In genomic region chr17:78001182-78001581, GRCh38 we compare ENCODE assay signal across 17 cellular contexts. TPM values are rescaled to one million over a fixed set of nuclear protein-coding genes. Genes with fewer than 3 reads are reported as not detected.
DNase-seq lines count a peak whose midpoint lies in the region; ATAC-seq and TF ChIP-seq lines count a peak whose summit lies in the region.
"Had no signal": no experiment of that assay in that cellular context is flagged by ENCODE, and none has a peak within 500 bp of the region (broad histone marks: within the 10 kb centered on the region; RNA-seq: fewer than 3 reads in every experiment).

No MANE protein-coding gene starts in this region.

- TF ChIP-seq CTCF in mucosa of descending colon (IDR thresholded peaks at IDR 0.05): no peak

- intact Hi-C loops in left ventricle myocardium superior (cut with micrococcal nuclease): no loop called here
- intact Hi-C loops in Right ventricle myocardium superior (cut with DNase I): no loop called here
- intact Hi-C loops in mucosa of descending colon (cut with DNase I, micrococcal nuclease): no loop called here

- no peaks in the 10 kb centered on the region for H3K4me1 ChIP-seq in mucosa of descending colon (ENCODE audit: low read depth)
- H3K4me1 ChIP-seq: Caco-2, uterus had no signal

- H3K4me1 Mint-ChIP-seq in effector memory CD8-positive, alpha-beta T cell (ENCODE audit: low read depth in 2 of 2): peaks cover 31 to 64% of the 10 kb centered on the region in 2 donors

- H3K36me3 ChIP-seq in mucosa of descending colon (ENCODE audit: low read depth): no peaks in the 10 kb centered on the region
- H3K36me3 ChIP-seq: uterus had no signal

- peak overlapping the region; percentile 33 to 47 for H3K27ac Mint-ChIP-seq in effector memory CD8-positive, alpha-beta T cell
- H3K27ac Mint-ChIP-seq: activated B cell treated with CpG ODN at 0.5 μM for 24 hours; activated T-helper 17 cell treated with anti-CD3 and anti-CD28 coated beads, Interleukin-2, amount 50 U/mL, for 72 hours; T-helper 1 cell treated with Interleukin-12 subunit alpha and Interleukin-12 subunit beta and Interleukin-4 antibody, amounts not matched to agents 30 μg/mL and 1 μg/mL, for 36 hours had no signal

- no peaks in the 10 kb centered on the region for H3K27me3 Mint-ChIP-seq in effector memory CD8-positive, alpha-beta T cell
- H3K27me3 Mint-ChIP-seq: activated B cell treated with CpG ODN at 0.5 μM for 24 hours; activated T-helper 17 cell treated with anti-CD3 and anti-CD28 coated beads, Interleukin-2, amount 50 U/mL, for 72 hours had no signal

- H3K4me3 ChIP-seq in mucosa of descending colon: no peak overlapping the region
- H3K4me3 ChIP-seq: uterus had no signal

- no peak overlapping the region for H3K4me3 Mint-ChIP-seq in effector memory CD8-positive, alpha-beta T cell
- H3K4me3 Mint-ChIP-seq: activated B cell treated with CpG ODN at 0.5 μM for 24 hours; activated T-helper 17 cell treated with anti-CD3 and anti-CD28 coated beads, Interleukin-2, amount 50 U/mL, for 72 hours; T-helper 1 cell treated with Interleukin-12 subunit alpha and Interleukin-12 subunit beta and Interleukin-4 antibody, amounts not matched to agents 30 μg/mL and 1 μg/mL, for 36 hours had no signal

- ATAC-seq in left ventricle myocardium superior (peak; percentile 29), Right ventricle myocardium superior (ENCODE audit: poor library complexity) (no peak), mucosa of descending colon (no peak)
- ATAC-seq in effector memory CD8-positive, alpha-beta T cell (replicated peaks): no peak
- ATAC-seq: activated T-helper 17 cell treated with anti-CD3 and anti-CD28 coated beads, Interleukin-2, amount 50 U/mL, for 72 hours had no signal

- DNase-seq in left ventricle myocardium superior: no peak
- no peak for DNase-seq in Right ventricle myocardium superior
- peak; percentile 82 for DNase-seq in NCI-H510A treated with DMSO at 0.1 percent for 48 hours (lab: John Stamatoyannopoulos, UW)
- DNase-seq in effector memory CD8-positive, alpha-beta T cell: no peak
- no peak for DNase-seq in mucosa of descending colon
- no peak for DNase-seq in G401 (ENCODE audit: low spot score)
- DNase-seq in activated CD4-positive, alpha-beta T cell treated with anti-CD3 and anti-CD28 coated beads for 4 hours: no peak
- no peak for DNase-seq in NCI-H446 treated with DMSO at 0.1 percent for 48 hours (lab: John Stamatoyannopoulos, UW)
- DNase-seq: activated B cell treated with CpG ODN at 0.5 μM for 24 hours; Caco-2; cerebellar nuclear complex; NCI-H1694 treated with DMSO at 0.1 percent for 48 hours; posterior cingulate gyrus; stimulated activated CD4-positive, alpha-beta T cell treated with anti-CD3 and anti-CD28 coated beads, Interleukin-4, amount 100 ng/mL, for 1 hour; uterus had no signal

- no peaks in the 10 kb centered on the region for H3K9me3 Mint-ChIP-seq in effector memory CD8-positive, alpha-beta T cell
- H3K9me3 Mint-ChIP-seq: activated B cell treated with CpG ODN at 0.5 μM for 24 hours; activated T-helper 17 cell treated with anti-CD3 and anti-CD28 coated beads, Interleukin-2, amount 50 U/mL, for 72 hours; T-helper 1 cell treated with Interleukin-12 subunit alpha and Interleukin-12 subunit beta and Interleukin-4 antibody, amounts not matched to agents 30 μg/mL and 1 μg/mL, for 36 hours had no signal

- H3K9me3 ChIP-seq in mucosa of descending colon: no peaks in the 10 kb centered on the region
- H3K9me3 ChIP-seq: Caco-2, uterus had no signal

- H3K36me3 Mint-ChIP-seq in effector memory CD8-positive, alpha-beta T cell (ENCODE audit: insufficient read depth): peaks cover 20% of the 10 kb centered on the region

- in situ Hi-C loops in G401 (cut with HindIII; ENCODE audit: low sequenced_read_pairs): no loop called here

RNA-seq across cellular contexts. Expression of gene TNRC6C, which starts 42.7 kb away (rescaled TPM):
- total RNA-seq in left ventricle myocardium superior (21.2 TPM), Right ventricle myocardium superior (17.8 TPM), mucosa of descending colon (10 to 100 TPM; 13.7 to 32.6 (median 20.7) TPM)
- 2.5 and 2.7 TPM in 2 replicates for total RNA-seq in G401 (2014; rRNA removed; shearing (Covaris generic))
